11 cellular contexts compared by ENCODE assay signal in the genomic region with DNA sequence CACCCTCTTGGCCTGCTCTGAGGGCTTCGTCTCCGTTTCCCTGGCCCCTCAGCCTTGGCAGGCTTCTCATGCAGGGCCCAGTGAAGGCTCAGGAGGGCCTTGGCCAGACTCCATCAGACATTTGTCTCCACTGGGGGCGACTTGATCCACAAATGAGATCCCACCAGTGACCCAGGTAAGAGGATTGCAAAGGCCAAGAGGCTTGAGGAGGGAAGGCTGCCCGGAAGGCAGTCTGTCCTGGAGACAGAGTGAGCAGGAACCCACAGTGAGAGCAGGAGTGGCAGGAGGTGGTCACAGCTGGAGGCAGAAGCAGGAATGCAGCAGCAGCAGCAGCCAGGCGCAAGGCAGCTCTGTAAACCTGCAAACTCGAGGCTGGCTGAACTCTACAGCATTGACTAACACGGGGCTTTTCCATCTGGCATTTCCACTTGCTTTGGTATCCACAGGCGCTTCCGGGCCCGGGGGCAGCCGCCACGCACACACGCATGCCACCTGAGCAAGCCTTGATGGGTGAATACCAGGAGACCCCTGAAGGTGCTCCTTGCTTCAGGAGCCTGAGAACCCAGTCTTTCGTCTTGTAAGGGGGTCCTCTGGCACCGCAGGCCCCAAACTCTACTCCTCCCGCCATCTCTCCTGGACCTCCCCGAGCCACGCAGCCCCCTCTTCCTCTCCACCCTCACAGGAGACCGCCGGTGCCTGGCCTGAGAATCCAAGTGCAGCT. TPM values are rescaled to one million over a fixed set of nuclear protein-coding genes. Genes with fewer than 3 reads are reported as not detected.
DNase-seq lines count a peak whose midpoint lies in the region; ATAC-seq and TF ChIP-seq lines count a peak whose summit lies in the region.
"Had no signal": no experiment of that assay in that cellular context is flagged by ENCODE, and none has a peak within 500 bp of the region (broad histone marks: within the 10 kb centered on the region; RNA-seq: fewer than 3 reads in every experiment).

No MANE protein-coding gene starts in this region.

- intact Hi-C loops in A673 (cut with micrococcal nuclease; ENCODE audit: unreplicated experiment): loop anchor here (10.0 kb wide), 1 partner anchor 367 kb away; no protein-coding TSS in a partner anchor

- H4K20me1 ChIP-seq in BLaER1 treated with 17β-estradiol and CSF1 and Interleukin-3, amounts not matched to agents 10 nM and 100 nM: peaks cover 68 to 100% (median 81%) of the 10 kb centered on the region in 11 experiments

- peaks cover 4% of the 10 kb centered on the region; the same call in 1 of the 2 replicates for H3K36me3 Mint-ChIP-seq in HFFc6 (ENCODE audit: low read depth)

- peak overlapping the region; percentile 91 for H2AK5ac ChIP-seq in neuronal stem cell (ENCODE audit: low read depth, low read length)

- H3K9ac ChIP-seq in BLaER1 treated with 17β-estradiol and CSF1 and Interleukin-3, amounts not matched to agents 10 nM and 100 nM: peak overlapping the region in 7 of 11 experiments; percentile 10 to 57 (median 33); a peak in 7 of 22 replicates
- peak overlapping the region; percentile 15 for H3K9ac ChIP-seq in neuronal stem cell (ENCODE audit: low read depth, low read length, poor library complexity)
- H3K9ac ChIP-seq: parathyroid adenoma had no signal

- H3K4me1 ChIP-seq in BLaER1 treated with 17β-estradiol and CSF1 and Interleukin-3, amounts not matched to agents 10 nM and 100 nM: peaks cover 28 to 74% (median 53%) of the 10 kb centered on the region in 10 experiments
- peaks cover 22 to 24% of the 10 kb centered on the region in 2 donors for H3K4me1 ChIP-seq in neuronal stem cell (ENCODE audit: control insufficient read depth in 2 of 2, insufficient read depth in 1 of 2, low read depth in 1 of 2, low read length in 2 of 2)
- no peaks in the 10 kb centered on the region for H3K4me1 ChIP-seq in A673 (ENCODE audit: insufficient read depth, low read length, poor library complexity, severe bottlenecking)
- H3K4me1 ChIP-seq: parathyroid adenoma had no signal

- H2BK15ac ChIP-seq in neuronal stem cell (ENCODE audit: low read length): no peak overlapping the region

- no peak overlapping the region for H3K4ac ChIP-seq in neuronal stem cell (ENCODE audit: low read length)

- H3K27me3 Mint-ChIP-seq in HFFc6 (ENCODE audit: insufficient read depth): peaks cover 8% of the 10 kb centered on the region

- CTCF ChIA-PET in A673 (lab: Charles Lee): no interaction called here

- H3K27me3 ChIP-seq in BLaER1 treated with 17β-estradiol and CSF1 and Interleukin-3, amounts not matched to agents 10 nM and 100 nM: no peaks in the 10 kb centered on the region
- H3K27me3 ChIP-seq in neuronal stem cell (ENCODE audit: control insufficient read depth in 3 of 3, insufficient read depth in 3 of 3, low read depth in 1 of 3, low read length in 3 of 3) (no peaks in the 10 kb centered on the region), A673 (replicated peaks; ENCODE audit: insufficient read depth, low read depth, low read length, poor library complexity) (no peaks in the 10 kb centered on the region)

- no peak overlapping the region for H3K14ac ChIP-seq in neuronal stem cell (ENCODE audit: low read length)

- WGBS in neuronal stem cell (ENCODE audit: extremely low coverage in 2 of 2, insufficient read length in 2 of 2, insufficient replicate concordance in 1 of 2), 2 donors: no CpG with 5 or more reads among the region's 20 CpGs

- no peak overlapping the region for H4K8ac ChIP-seq in neuronal stem cell (ENCODE audit: low read depth, low read length)

- no peak overlapping the region; a peak in 1 of 22 replicates for H3K27ac ChIP-seq in BLaER1 treated with 17β-estradiol and CSF1 and Interleukin-3, amounts not matched to agents 10 nM and 100 nM
- H3K27ac ChIP-seq in neuronal stem cell (replicated peaks; ENCODE audit: low read length) (no peak overlapping the region), A673 (ENCODE audit: low read depth, low read length, poor library complexity, severe bottlenecking) (no peak overlapping the region)

- H3K18ac ChIP-seq in neuronal stem cell (ENCODE audit: low read length): peak overlapping the region; percentile 62

- POLR2A ChIA-PET in A673 (lab: Charles Lee; ENCODE audit: low non-redundant PET): no interaction called here

- H3K4me1 Mint-ChIP-seq in HFFc6 (ENCODE audit: low read depth): peaks cover 56% of the 10 kb centered on the region

- no peak overlapping the region for H2BK5ac ChIP-seq in neuronal stem cell (ENCODE audit: low read length)

- H2BK120ac ChIP-seq in neuronal stem cell (ENCODE audit: low read depth, low read length): no peak overlapping the region

- H2AFZ ChIP-seq in neuronal stem cell (ENCODE audit: low read length): no peak overlapping the region
- H2AFZ ChIP-seq: parathyroid adenoma had no signal

- H3K79me1 ChIP-seq in neuronal stem cell (ENCODE audit: low read depth, low read length): peaks cover 11% of the 10 kb centered on the region

- TF ChIP-seq CTCF in HFFc6 (IDR thresholded peaks at IDR 0.05) (no peak), choroid plexus epithelial cell (conservative IDR thresholded peaks at IDR 0.05; ENCODE audit: low read depth, low read length) (peak; percentile 17), A673 (conservative IDR thresholded peaks at IDR 0.05; ENCODE audit: low read depth, low read length) (no peak)

- no peaks in the 10 kb centered on the region for H3K9me3 Mint-ChIP-seq in HFFc6

- no peak overlapping the region for H4K91ac ChIP-seq in neuronal stem cell (ENCODE audit: low read depth, low read length, poor library complexity)

- no TSS peak for BruUV-seq in A673 (replicated peaks; lab: Mats Ljungman, UMichigan)

- no peak for DNase-seq in HFFc6
- DNase-seq in choroid plexus epithelial cell (ENCODE audit: low read depth): peak; percentile 95
- DNase-seq in neuronal stem cell (ENCODE audit: low spot score): no peak
- no peak for DNase-seq in cortex of kidney (lab: John Stamatoyannopoulos, UW)
- DNase-seq in A673 (ENCODE audit: low spot score): no peak
- DNase-seq: effector CD4-positive, alpha-beta T cell; NCI-H1105 treated with DMSO at 0.1 percent for 48 hours had no signal

- peak overlapping the region; percentile 93 for H3K27ac Mint-ChIP-seq in HFFc6

- no peaks in the 10 kb centered on the region for H3K9me3 ChIP-seq in BLaER1 treated with 17β-estradiol and CSF1 and Interleukin-3, amounts not matched to agents 10 nM and 100 nM (replicated peaks in 1 of 11)
- H3K9me3 ChIP-seq in neuronal stem cell (replicated peaks in 1 of 2; ENCODE audit: control insufficient read depth in 2 of 2, insufficient read depth in 1 of 2, low read depth in 1 of 2, low read length in 2 of 2) (no peaks in the 10 kb centered on the region), A673 (ENCODE audit: low read depth, low read length, poor library complexity, severe bottlenecking) (no peaks in the 10 kb centered on the region)

- no peak overlapping the region for H3K23ac ChIP-seq in neuronal stem cell (ENCODE audit: low read depth, low read length, poor library complexity)

- H3K4me3 ChIP-seq in BLaER1 treated with 17β-estradiol and CSF1 and Interleukin-3, amounts not matched to agents 10 nM and 100 nM: no peak overlapping the region
- no peak overlapping the region for H3K4me3 ChIP-seq in choroid plexus epithelial cell (ENCODE audit: low read depth, low read length)
- no peak overlapping the region for H3K4me3 ChIP-seq in neuronal stem cell (ENCODE audit: low read length in 2 of 2)
- no peak overlapping the region for H3K4me3 ChIP-seq in A673 (ENCODE audit: low read depth, low read length, poor library complexity, severe bottlenecking)

- H2BK12ac ChIP-seq in neuronal stem cell (ENCODE audit: low read length): no peak overlapping the region

- peaks cover 42 to 56% (median 52%) of the 10 kb centered on the region in 11 experiments for H3K36me3 ChIP-seq in BLaER1 treated with 17β-estradiol and CSF1 and Interleukin-3, amounts not matched to agents 10 nM and 100 nM
- H3K36me3 ChIP-seq in neuronal stem cell (replicated peaks in 1 of 2; ENCODE audit: control insufficient read depth in 2 of 2, insufficient read depth in 2 of 2, low read length in 2 of 2) (peaks cover 20 to 41% of the 10 kb centered on the region in 2 donors), A673 (ENCODE audit: insufficient read depth, low read length, poor library complexity, severe bottlenecking) (peaks cover 16% of the 10 kb centered on the region)

- H3K4me2 ChIP-seq in BLaER1 treated with 17β-estradiol and CSF1 and Interleukin-3, amounts not matched to agents 10 nM and 100 nM: peak overlapping the region in 9 of 11 experiments; percentile 5 to 56 (median 26); a peak in 11 of 22 replicates
- no peak overlapping the region for H3K4me2 ChIP-seq in neuronal stem cell (ENCODE audit: insufficient read depth, low read length, poor library complexity, severe bottlenecking)

- ATAC-seq in GM19455 (IDR thresholded peaks at IDR 0.05; ENCODE audit: unreplicated experiment): no peak
- no peak for ATAC-seq in HG02981 (IDR thresholded peaks at IDR 0.05; ENCODE audit: unreplicated experiment)

- H3K4me3 Mint-ChIP-seq in HFFc6: no peak overlapping the region

RNA-seq across cellular contexts. Expression of gene MGAT1, which starts 14.7 kb away (rescaled TPM):
- total RNA-seq in HFFc6 (2021; fragmentation: NEBNext Ultra II Directional; extraction: Animal tissue kit (Norgen Biotek cat#: 25700)): 100 to 1,000 TPM; 188 to 220 (median 206) TPM
- 43.6 TPM for polyA plus RNA-seq in neuronal stem cell (2013, experiment 1 of 2)
- polyA plus RNA-seq in neuronal stem cell (2013, experiment 2 of 2): 43.0 TPM
- 48.7 and 49.9 TPM in 2 replicates for total RNA-seq in A673 (2021)

RNA-seq across cellular contexts. Expression of gene OR2Y1, which starts 48.0 kb away (rescaled TPM):
- total RNA-seq in HFFc6 (2021; fragmentation: NEBNext Ultra II Directional; extraction: Animal tissue kit (Norgen Biotek cat#: 25700)): not detected
- not detected for polyA plus RNA-seq in neuronal stem cell (2013, experiment 1 of 2)
- polyA plus RNA-seq in neuronal stem cell (2013, experiment 2 of 2): not detected
- total RNA-seq in A673 (2021): not detected in 2 replicates
